ENCODE assay signal across 37 cellular contexts in the genomic region with DNA sequence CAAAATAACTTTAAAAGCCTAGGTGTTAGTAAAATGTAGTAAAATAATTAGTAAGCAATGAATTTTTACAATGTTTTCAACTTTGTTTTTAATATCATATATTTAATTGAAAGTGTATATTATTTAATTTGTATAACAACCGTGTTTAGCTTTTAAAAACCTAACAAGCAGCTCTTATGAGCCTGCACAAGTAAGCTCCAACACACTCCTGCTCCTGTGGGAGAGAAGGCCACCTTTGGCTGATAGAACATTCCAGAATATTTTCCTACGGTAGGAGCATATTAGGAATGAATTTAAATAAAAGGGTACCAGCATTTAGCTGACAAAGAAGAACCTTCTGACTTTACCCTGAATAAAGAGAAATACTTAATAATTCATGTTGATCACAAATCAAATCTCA. TPM values are rescaled to one million over a fixed set of nuclear protein-coding genes. Genes with fewer than 3 reads are reported as not detected.
"Had no signal": no experiment of that assay in that cellular context is flagged by ENCODE, and none has a peak within 500 bp of the region (broad histone marks: within the 10 kb centered on the region; RNA-seq: fewer than 3 reads in every experiment).

No MANE protein-coding gene starts in this region.

- H3K9me3 ChIP-seq: adrenal gland, body of pancreas, esophagus squamous epithelium, gastroesophageal sphincter, heart right ventricle had no signal

- H3K27ac Mint-ChIP-seq: activated B cell treated with CpG ODN at 0.5 μM for 24 hours; activated CD8-positive, alpha-beta T cell treated with anti-CD3 and anti-CD28 coated beads for 36 hours; activated naive CD4-positive, alpha-beta T cell treated with anti-CD3 and anti-CD28 coated beads for 36 hours; activated naive CD4-positive, alpha-beta T cell treated with anti-CD3 and anti-CD28 coated beads, Interleukin-2, amount 50 U/mL, for 24 hours; activated naive CD8-positive, alpha-beta T cell treated with anti-CD3 and anti-CD28 coated beads for 36 hours; activated naive CD8-positive, alpha-beta T cell treated with anti-CD3 and anti-CD28 coated beads, Interleukin-2, amount 50 U/mL, for 24 hours; activated T-helper 1 cell treated with anti-CD3 and anti-CD28 coated beads, Interleukin-12 subunit alpha, Interleukin-12 subunit beta, Interleukin-2, Interleukin-4 antibody, amounts not matched to agents 30 ng/mL and 10 ng/mL and 1 ng/mL, durations not matched to agents 14 hours and 24 hours and 36 hours; activated T-helper 2 cell treated with anti-CD3 and anti-CD28 coated beads, Interferon-gamma antibody, Interleukin-2, Interleukin-4, amounts not matched to agents 10 μg/mL and 5 μg/mL and 100 μg/mL, durations not matched to agents 14 hours and 24 hours and 36 hours; effector memory CD8-positive, alpha-beta T cell; T-helper 17 cell; T-helper 2 cell treated with Interferon-gamma antibody and Interleukin-4, amounts not matched to agents 5 μg/mL and 100 μg/mL, for 36 hours had no signal

- H3K36me3 ChIP-seq: adrenal gland, esophagus squamous epithelium, gastroesophageal sphincter, heart right ventricle, WERI-Rb-1 had no signal

- H3K36me3 Mint-ChIP-seq: activated naive CD4-positive, alpha-beta T cell treated with anti-CD3 and anti-CD28 coated beads, Interleukin-2, amount 50 U/mL, for 24 hours; activated naive CD8-positive, alpha-beta T cell treated with anti-CD3 and anti-CD28 coated beads for 36 hours had no signal

- H3K27me3 ChIP-seq: adrenal gland, body of pancreas, esophagus squamous epithelium, gastroesophageal sphincter, heart right ventricle had no signal

- H3K4me3 ChIP-seq: adrenal gland, body of pancreas, esophagus squamous epithelium, gastroesophageal sphincter, heart right ventricle had no signal

- H3K4me1 ChIP-seq: esophagus squamous epithelium, gastroesophageal sphincter had no signal

- H3K4me3 Mint-ChIP-seq: activated B cell treated with CpG ODN at 0.5 μM for 24 hours; activated CD8-positive, alpha-beta T cell treated with anti-CD3 and anti-CD28 coated beads for 36 hours; activated naive CD4-positive, alpha-beta T cell treated with anti-CD3 and anti-CD28 coated beads for 36 hours; activated naive CD4-positive, alpha-beta T cell treated with anti-CD3 and anti-CD28 coated beads, Interleukin-2, amount 50 U/mL, for 24 hours; activated naive CD8-positive, alpha-beta T cell treated with anti-CD3 and anti-CD28 coated beads for 36 hours; activated naive CD8-positive, alpha-beta T cell treated with anti-CD3 and anti-CD28 coated beads, Interleukin-2, amount 50 U/mL, for 24 hours; activated T-helper 1 cell treated with anti-CD3 and anti-CD28 coated beads, Interleukin-12 subunit alpha, Interleukin-12 subunit beta, Interleukin-2, Interleukin-4 antibody, amounts not matched to agents 30 ng/mL and 10 ng/mL and 1 ng/mL, durations not matched to agents 14 hours and 24 hours and 36 hours; effector memory CD8-positive, alpha-beta T cell; T-helper 17 cell; T-helper 2 cell treated with Interferon-gamma antibody and Interleukin-4, amounts not matched to agents 5 μg/mL and 100 μg/mL, for 36 hours had no signal

- FAIRE-seq: endometrium, endothelial cell of umbilical vein had no signal

- H3K27ac ChIP-seq: adrenal gland, body of pancreas, epithelial cell of prostate, esophagus squamous epithelium, gastroesophageal sphincter, heart right ventricle, WERI-Rb-1 had no signal

- DNase-seq: activated B cell treated with CpG ODN at 0.5 μM for 24 hours; activated CD4-positive, alpha-beta T cell treated with anti-CD3 and anti-CD28 coated beads for 48 hours; activated CD4-positive, alpha-beta T cell treated with anti-CD3 and anti-CD28 coated beads, Interleukin-2, amount 50 U/mL, for 1 hour; activated CD4-positive, alpha-beta T cell treated with anti-CD3 and anti-CD28 coated beads, Interleukin-2, amount 50 U/mL, for 48 hours; activated CD8-positive, alpha-beta memory T cell treated with anti-CD3 and anti-CD28 coated beads for 24 hours; activated CD8-positive, alpha-beta T cell treated with anti-CD3 and anti-CD28 coated beads for 36 hours; activated effector memory CD4-positive, alpha-beta T cell treated with anti-CD3 and anti-CD28 coated beads, Interleukin-2, amount 50 U/mL, for 16 hours; activated naive CD4-positive, alpha-beta T cell treated with anti-CD3 and anti-CD28 coated beads for 36 hours; activated naive CD8-positive, alpha-beta T cell treated with anti-CD3 and anti-CD28 coated beads for 36 hours; activated naive CD8-positive, alpha-beta T cell treated with anti-CD3 and anti-CD28 coated beads, Interleukin-2, amount 50 U/mL, for 24 hours; activated T-cell treated with anti-CD3 and anti-CD28 coated beads, Interleukin-2, amount 50 U/mL, for 1 hour; activated T-cell treated with anti-CD3 and anti-CD28 coated beads, Interleukin-2, amount 50 U/mL, for 48 hours; adrenal gland; amygdala; aorta; body of pancreas; caudate nucleus; cortex of kidney; dermis blood vessel endothelial cell; effector CD4-positive, alpha-beta T cell; effector memory CD8-positive, alpha-beta T cell; esophagus squamous epithelium; foreskin melanocyte; heart right ventricle; T-helper 17 cell; T1000; WERI-Rb-1 had no signal

- H3K9me3 Mint-ChIP-seq: activated B cell treated with CpG ODN at 0.5 μM for 24 hours; activated CD8-positive, alpha-beta T cell treated with anti-CD3 and anti-CD28 coated beads for 36 hours; activated naive CD4-positive, alpha-beta T cell treated with anti-CD3 and anti-CD28 coated beads for 36 hours; activated naive CD4-positive, alpha-beta T cell treated with anti-CD3 and anti-CD28 coated beads, Interleukin-2, amount 50 U/mL, for 24 hours; activated naive CD8-positive, alpha-beta T cell treated with anti-CD3 and anti-CD28 coated beads for 36 hours; activated naive CD8-positive, alpha-beta T cell treated with anti-CD3 and anti-CD28 coated beads, Interleukin-2, amount 50 U/mL, for 24 hours; activated T-helper 2 cell treated with anti-CD3 and anti-CD28 coated beads, Interferon-gamma antibody, Interleukin-2, Interleukin-4, amounts not matched to agents 10 μg/mL and 5 μg/mL and 100 μg/mL, durations not matched to agents 14 hours and 24 hours and 36 hours; effector memory CD8-positive, alpha-beta T cell; T-helper 2 cell treated with Interferon-gamma antibody and Interleukin-4, amounts not matched to agents 5 μg/mL and 100 μg/mL, for 36 hours had no signal

- H3K27me3 Mint-ChIP-seq: activated B cell treated with CpG ODN at 0.5 μM for 24 hours; activated naive CD8-positive, alpha-beta T cell treated with anti-CD3 and anti-CD28 coated beads for 36 hours; activated naive CD8-positive, alpha-beta T cell treated with anti-CD3 and anti-CD28 coated beads, Interleukin-2, amount 50 U/mL, for 24 hours had no signal

- H3K4me1 Mint-ChIP-seq: activated naive CD4-positive, alpha-beta T cell treated with anti-CD3 and anti-CD28 coated beads, Interleukin-2, amount 50 U/mL, for 24 hours; activated naive CD8-positive, alpha-beta T cell treated with anti-CD3 and anti-CD28 coated beads for 36 hours; activated naive CD8-positive, alpha-beta T cell treated with anti-CD3 and anti-CD28 coated beads, Interleukin-2, amount 50 U/mL, for 24 hours; T-helper 17 cell had no signal

- ATAC-seq: activated CD8-positive, alpha-beta T cell treated with anti-CD3 and anti-CD28 coated beads for 36 hours; activated naive CD8-positive, alpha-beta T cell treated with anti-CD3 and anti-CD28 coated beads, Interleukin-2, amount 50 U/mL, for 24 hours; body of pancreas; effector memory CD8-positive, alpha-beta T cell; gastroesophageal sphincter; heart right ventricle; T-helper 17 cell had no signal

RNA-seq across cellular contexts. Expression of a gene that starts 40.3 kb away (rescaled TPM):
- total RNA-seq: activated B cell treated with CpG ODN at 0.5 μM for 24 hours; activated CD8-positive, alpha-beta T cell treated with anti-CD3 and anti-CD28 coated beads for 36 hours; activated naive CD4-positive, alpha-beta T cell treated with anti-CD3 and anti-CD28 coated beads for 36 hours; activated naive CD8-positive, alpha-beta T cell treated with anti-CD3 and anti-CD28 coated beads for 36 hours; activated T-helper 2 cell treated with anti-CD3 and anti-CD28 coated beads, Interferon-gamma antibody, Interleukin-2, Interleukin-4, amounts not matched to agents 10 μg/mL and 5 μg/mL and 100 μg/mL, durations not matched to agents 14 hours and 24 hours and 36 hours had no signal

RNA-seq across cellular contexts. Expression of a gene that starts 56.8 kb away (rescaled TPM):
- total RNA-seq: activated B cell treated with CpG ODN at 0.5 μM for 24 hours; activated CD8-positive, alpha-beta T cell treated with anti-CD3 and anti-CD28 coated beads for 36 hours; activated naive CD4-positive, alpha-beta T cell treated with anti-CD3 and anti-CD28 coated beads for 36 hours; activated naive CD8-positive, alpha-beta T cell treated with anti-CD3 and anti-CD28 coated beads for 36 hours; activated T-helper 1 cell treated with anti-CD3 and anti-CD28 coated beads, Interleukin-12 subunit alpha, Interleukin-12 subunit beta, Interleukin-2, Interleukin-4 antibody, amounts not matched to agents 30 ng/mL and 10 ng/mL and 1 ng/mL, durations not matched to agents 14 hours and 24 hours and 36 hours; activated T-helper 2 cell treated with anti-CD3 and anti-CD28 coated beads, Interferon-gamma antibody, Interleukin-2, Interleukin-4, amounts not matched to agents 10 μg/mL and 5 μg/mL and 100 μg/mL, durations not matched to agents 14 hours and 24 hours and 36 hours; aorta; chondrocyte; dermis blood vessel endothelial cell; endothelial cell of umbilical vein; esophagus squamous epithelium; glomerular endothelial cell; heart right ventricle; T-helper 17 cell had no signal
- polyA plus RNA-seq: endothelial cell of umbilical vein, heart right ventricle had no signal
